Comparison of ENCODE assay signal across 24 cellular contexts in the genomic region with DNA sequence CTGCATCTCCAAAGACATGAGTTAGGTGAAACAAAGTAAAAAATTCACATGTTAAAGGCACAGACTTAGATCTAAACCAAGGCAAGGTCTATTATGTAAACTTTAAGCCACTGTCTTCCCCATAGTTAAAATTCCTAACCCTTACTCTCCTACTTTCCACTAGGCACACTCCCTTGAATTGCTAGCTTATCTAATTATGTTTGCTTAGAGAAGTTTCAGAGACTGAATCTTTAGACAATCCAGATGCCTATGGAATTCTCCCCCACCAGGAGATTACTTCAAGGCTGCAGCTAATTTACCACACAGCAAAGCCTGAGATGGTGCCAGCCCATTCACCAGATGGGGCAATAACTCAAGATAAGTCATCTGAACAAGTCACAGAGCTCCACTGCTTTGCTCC.
A peak's percentile ranks its signal among the peaks of the same experiment; 100 is the strongest.
DNase-seq lines count a peak whose midpoint lies in the region; ATAC-seq and TF ChIP-seq lines count a peak whose summit lies in the region.
"Had no signal": no experiment of that assay in that cellular context is flagged by ENCODE, and none has a peak within 500 bp of the region (broad histone marks: within the 10 kb centered on the region; RNA-seq: fewer than 3 reads in every experiment).

No MANE protein-coding gene starts in this region.

- ATAC-seq in GM21423 (IDR thresholded peaks at IDR 0.05; ENCODE audit: unreplicated experiment) (no peak), HG02840 (IDR thresholded peaks at IDR 0.05; ENCODE audit: low FRiP score, unreplicated experiment) (no peak), GM21381 (IDR thresholded peaks at IDR 0.05; ENCODE audit: unreplicated experiment) (no peak)
- ATAC-seq: activated CD4-positive, CD25-positive, alpha-beta regulatory T cell treated with anti-CD3 and anti-CD28 coated beads, Interleukin-2, amount 50 U/mL, for 24 hours; activated CD8-positive, alpha-beta T cell treated with anti-CD3 and anti-CD28 coated beads, Interleukin-2, amount 10 ng/mL, durations not matched to agents 7 days and 5 days; upper lobe of right lung had no signal

- CTCF ChIA-PET in Caco-2 (lab: Charles Lee), result interaction anchor here (0.7 kb wide), 1 partner anchor 10 kb away, joined by 3 read pairs; no protein-coding TSS in a partner anchor

- BruUV-seq in Caco-2 (replicated peaks; lab: Mats Ljungman, UMichigan), result no TSS peak

- H3K36me3 ChIP-seq in Caco-2 (ENCODE audit: control insufficient read depth, insufficient read depth, low read length) (no peaks in the 10 kb centered on the region), endodermal cell (ENCODE audit: control insufficient read depth, insufficient read depth, low read length) (no peaks in the 10 kb centered on the region), mesodermal cell (ENCODE audit: control insufficient read depth, insufficient read depth, low read length) (no peaks in the 10 kb centered on the region)
- H3K36me3 ChIP-seq: upper lobe of right lung had no signal

- H3K9me3 Mint-ChIP-seq in Caco-2 (ENCODE audit: unreplicated experiment) (no peaks in the 10 kb centered on the region), endodermal cell (no peaks in the 10 kb centered on the region)
- H3K9me3 Mint-ChIP-seq: dendritic cell treated with granulocyte-macrophage colony-stimulating factor and Interleukin-4, amounts not matched to agents 40 ng/mL and 50 ng/mL, for 4 days had no signal

- no peak for TF ChIP-seq CTCF in Caco-2 (IDR thresholded peaks at IDR 0.05; ENCODE audit: insufficient read depth in 1 of 2, low read depth in 1 of 2, low read length in 1 of 2, severe bottlenecking in 1 of 2, unreplicated experiment in 1 of 2)
- no peak for TF ChIP-seq CTCF in endodermal cell (conservative IDR thresholded peaks at IDR 0.05)

- H3K36me3 Mint-ChIP-seq in Caco-2 (ENCODE audit: insufficient read depth, unreplicated experiment) (no peaks in the 10 kb centered on the region), endodermal cell (ENCODE audit: low read depth) (no peaks in the 10 kb centered on the region)
- H3K36me3 Mint-ChIP-seq: IgD-negative memory B cell had no signal

- peak; percentile 77 to 85 for DNase-seq in Caco-2
- peak; percentile 72 for DNase-seq in NCI-H82 (lab: John Stamatoyannopoulos, UW)
- peak; percentile 66 for DNase-seq in endodermal cell
- no peak for DNase-seq in stimulated activated CD4-positive, alpha-beta T cell treated with anti-CD3 and anti-CD28 coated beads, Interleukin-4, amount 100 ng/mL, for 4 hours
- DNase-seq: activated CD8-positive, alpha-beta T cell treated with anti-CD3 and anti-CD28 coated beads, Interleukin-2, amount 10 ng/mL, durations not matched to agents 7 days and 5 days; activated T-cell treated with anti-CD3 and anti-CD28 coated beads, Interleukin-2, amount 50 U/mL, for 1 hour; COR-L47; kidney; NCI-H1417; NCI-H510A treated with DMSO at 0.1 percent for 48 hours; retina; stimulated activated CD8-positive, alpha-beta memory T cell treated with anti-CD3 and anti-CD28 coated beads, Interleukin-4, amount 100 ng/mL, for 48 hours; upper lobe of right lung had no signal

- H3K4me3 ChIP-seq in Caco-2 (ENCODE audit: low read depth, low read length), result no peak overlapping the region
- H3K4me3 ChIP-seq in endodermal cell (ENCODE audit: low read length), result no peak overlapping the region
- no peak overlapping the region for H3K4me3 ChIP-seq in mesodermal cell (ENCODE audit: extremely low read depth, insufficient read depth, low read length, poor library complexity, severe bottlenecking)
- H3K4me3 ChIP-seq: A549, lung, upper lobe of right lung had no signal

- H3K27me3 ChIP-seq in Caco-2 (replicated peaks; ENCODE audit: control insufficient read depth, insufficient read depth, low read length) (no peaks in the 10 kb centered on the region), endodermal cell (ENCODE audit: control insufficient read depth, insufficient read depth, low read length, poor library complexity, severe bottlenecking) (no peaks in the 10 kb centered on the region)
- H3K27me3 ChIP-seq: upper lobe of right lung had no signal

- H3K27ac ChIP-seq in endodermal cell (ENCODE audit: low read depth, low read length), result no peak overlapping the region
- H3K27ac ChIP-seq in mesodermal cell (ENCODE audit: low read depth, low read length, severe bottlenecking), result peak overlapping the region; percentile 84
- H3K27ac ChIP-seq: A549, HL-60, RWPE1, upper lobe of right lung had no signal

- H3K4me1 Mint-ChIP-seq in Caco-2 (ENCODE audit: low read depth, unreplicated experiment), result peaks cover 11% of the 10 kb centered on the region
- H3K4me1 Mint-ChIP-seq in endodermal cell, result peaks cover 12% of the 10 kb centered on the region
- H3K4me1 Mint-ChIP-seq: IgD-negative memory B cell had no signal

- no peaks in the 10 kb centered on the region for H3K27me3 Mint-ChIP-seq in Caco-2 (ENCODE audit: insufficient read depth, unreplicated experiment)
- no peaks in the 10 kb centered on the region for H3K27me3 Mint-ChIP-seq in endodermal cell (ENCODE audit: insufficient read depth)
- H3K27me3 Mint-ChIP-seq: dendritic cell treated with granulocyte-macrophage colony-stimulating factor and Interleukin-4, amounts not matched to agents 40 ng/mL and 50 ng/mL, for 4 days; IgD-negative memory B cell had no signal

- H3K4me1 ChIP-seq in Caco-2, result peaks cover 15% of the 10 kb centered on the region
- H3K4me1 ChIP-seq in endodermal cell (ENCODE audit: control insufficient read depth, insufficient read depth, low read length), result no peaks in the 10 kb centered on the region
- peaks cover 6% of the 10 kb centered on the region for H3K4me1 ChIP-seq in mesodermal cell (ENCODE audit: control insufficient read depth, insufficient read depth, low read length, poor library complexity, severe bottlenecking)
- H3K4me1 ChIP-seq: A549, upper lobe of right lung had no signal

- H3K4me3 Mint-ChIP-seq in Caco-2 (ENCODE audit: unreplicated experiment), result peak overlapping the region; percentile 1
- no peak overlapping the region for H3K4me3 Mint-ChIP-seq in endodermal cell
- H3K4me3 Mint-ChIP-seq: activated CD8-positive, alpha-beta T cell treated with anti-CD3 and anti-CD28 coated beads, Interleukin-2, amount 10 ng/mL, durations not matched to agents 7 days and 5 days; dendritic cell treated with granulocyte-macrophage colony-stimulating factor and Interleukin-4, amounts not matched to agents 40 ng/mL and 50 ng/mL, for 4 days; IgD-negative memory B cell had no signal

- no peak overlapping the region for H3K9ac ChIP-seq in endodermal cell (ENCODE audit: extremely low read depth, low read length, poor library complexity, severe bottlenecking)

- H3K9me3 ChIP-seq in Caco-2, result no peaks in the 10 kb centered on the region
- no peaks in the 10 kb centered on the region for H3K9me3 ChIP-seq in endodermal cell (ENCODE audit: control insufficient read depth, low read length)
- no peaks in the 10 kb centered on the region for H3K9me3 ChIP-seq in mesodermal cell (ENCODE audit: control insufficient read depth, low read length)
- H3K9me3 ChIP-seq: A549, upper lobe of right lung had no signal

- H3K27ac Mint-ChIP-seq in Caco-2 (ENCODE audit: unreplicated experiment), result peak overlapping the region; percentile 40
- no peak overlapping the region for H3K27ac Mint-ChIP-seq in endodermal cell
- H3K27ac Mint-ChIP-seq: activated CD8-positive, alpha-beta T cell treated with anti-CD3 and anti-CD28 coated beads, Interleukin-2, amount 10 ng/mL, durations not matched to agents 7 days and 5 days; dendritic cell treated with granulocyte-macrophage colony-stimulating factor and Interleukin-4, amounts not matched to agents 40 ng/mL and 50 ng/mL, for 4 days; IgD-negative memory B cell had no signal

- POLR2A ChIA-PET in Caco-2 (lab: Charles Lee), result no interaction called here

- intact Hi-C loops in Caco-2 (cut with micrococcal nuclease; ENCODE audit: unreplicated experiment), result loop anchor here (1.0 kb wide), 1 partner anchor 27 kb away; no protein-coding TSS in a partner anchor

Comparison
In these comparisons a context has a peak if more than half of its experiments do, and no peak if none do; other contexts are left out.
1. DNase-seq: peak in Caco-2 (2 of 2), NCI-H82 (single experiment) and endodermal cell (single experiment); none in stimulated activated CD4-positive, alpha-beta T cell treated with anti-CD3 and anti-CD28 coated beads, Interleukin-4, amount 100 ng/mL, for 4 hours (0 of 2).